In genomic region chr2:48420512-48421197, GRCh38 we compare ENCODE assay signal across 1 cellular context.
TF ChIP-seq lines count a peak whose summit lies in the region.

No MANE protein-coding gene starts in this region.

TF ChIP-seq in HepG2, 621 proteins besides CTCF, POLR2A, EP300 and RAD21 (continued from another document and continues in another):
- TF ChIP-seq, protein P1, sequence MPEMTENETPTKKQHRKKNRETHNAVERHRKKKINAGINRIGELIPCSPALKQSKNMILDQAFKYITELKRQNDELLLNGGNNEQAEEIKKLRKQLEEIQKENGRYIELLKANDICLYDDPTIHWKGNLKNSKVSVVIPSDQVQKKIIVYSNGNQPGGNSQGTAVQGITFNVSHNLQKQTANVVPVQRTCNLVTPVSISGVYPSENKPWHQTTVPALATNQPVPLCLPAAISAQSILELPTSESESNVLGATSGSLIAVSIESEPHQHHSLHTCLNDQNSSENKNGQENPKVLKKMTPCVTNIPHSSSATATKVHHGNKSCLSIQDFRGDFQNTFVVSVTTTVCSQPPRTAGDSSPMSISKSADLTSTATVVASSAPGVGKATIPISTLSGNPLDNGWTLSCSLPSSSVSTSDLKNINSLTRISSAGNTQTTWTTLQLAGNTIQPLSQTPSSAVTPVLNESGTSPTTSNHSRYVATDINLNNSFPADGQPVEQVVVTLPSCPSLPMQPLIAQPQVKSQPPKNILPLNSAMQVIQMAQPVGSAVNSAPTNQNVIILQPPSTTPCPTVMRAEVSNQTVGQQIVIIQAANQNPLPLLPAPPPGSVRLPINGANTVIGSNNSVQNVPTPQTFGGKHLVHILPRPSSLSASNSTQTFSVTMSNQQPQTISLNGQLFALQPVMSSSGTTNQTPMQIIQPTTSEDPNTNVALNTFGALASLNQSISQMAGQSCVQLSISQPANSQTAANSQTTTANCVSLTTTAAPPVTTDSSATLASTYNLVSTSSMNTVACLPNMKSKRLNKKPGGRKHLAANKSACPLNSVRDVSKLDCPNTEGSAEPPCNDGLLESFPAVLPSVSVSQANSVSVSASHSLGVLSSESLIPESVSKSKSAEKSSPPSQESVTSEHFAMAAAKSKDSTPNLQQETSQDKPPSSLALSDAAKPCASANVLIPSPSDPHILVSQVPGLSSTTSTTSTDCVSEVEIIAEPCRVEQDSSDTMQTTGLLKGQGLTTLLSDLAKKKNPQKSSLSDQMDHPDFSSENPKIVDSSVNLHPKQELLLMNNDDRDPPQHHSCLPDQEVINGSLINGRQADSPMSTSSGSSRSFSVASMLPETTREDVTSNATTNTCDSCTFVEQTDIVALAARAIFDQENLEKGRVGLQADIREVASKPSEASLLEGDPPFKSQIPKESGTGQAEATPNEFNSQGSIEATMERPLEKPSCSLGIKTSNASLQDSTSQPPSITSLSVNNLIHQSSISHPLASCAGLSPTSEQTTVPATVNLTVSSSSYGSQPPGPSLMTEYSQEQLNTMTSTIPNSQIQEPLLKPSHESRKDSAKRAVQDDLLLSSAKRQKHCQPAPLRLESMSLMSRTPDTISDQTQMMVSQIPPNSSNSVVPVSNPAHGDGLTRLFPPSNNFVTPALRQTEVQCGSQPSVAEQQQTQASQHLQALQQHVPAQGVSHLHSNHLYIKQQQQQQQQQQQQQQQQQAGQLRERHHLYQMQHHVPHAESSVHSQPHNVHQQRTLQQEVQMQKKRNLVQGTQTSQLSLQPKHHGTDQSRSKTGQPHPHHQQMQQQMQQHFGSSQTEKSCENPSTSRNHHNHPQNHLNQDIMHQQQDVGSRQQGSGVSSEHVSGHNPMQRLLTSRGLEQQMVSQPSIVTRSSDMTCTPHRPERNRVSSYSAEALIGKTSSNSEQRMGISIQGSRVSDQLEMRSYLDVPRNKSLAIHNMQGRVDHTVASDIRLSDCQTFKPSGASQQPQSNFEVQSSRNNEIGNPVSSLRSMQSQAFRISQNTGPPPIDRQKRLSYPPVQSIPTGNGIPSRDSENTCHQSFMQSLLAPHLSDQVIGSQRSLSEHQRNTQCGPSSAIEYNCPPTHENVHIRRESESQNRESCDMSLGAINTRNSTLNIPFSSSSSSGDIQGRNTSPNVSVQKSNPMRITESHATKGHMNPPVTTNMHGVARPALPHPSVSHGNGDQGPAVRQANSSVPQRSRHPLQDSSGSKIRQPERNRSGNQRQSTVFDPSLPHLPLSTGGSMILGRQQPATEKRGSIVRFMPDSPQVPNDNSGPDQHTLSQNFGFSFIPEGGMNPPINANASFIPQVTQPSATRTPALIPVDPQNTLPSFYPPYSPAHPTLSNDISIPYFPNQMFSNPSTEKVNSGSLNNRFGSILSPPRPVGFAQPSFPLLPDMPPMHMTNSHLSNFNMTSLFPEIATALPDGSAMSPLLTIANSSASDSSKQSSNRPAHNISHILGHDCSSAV (CRISPR knock-in tag; IDR thresholded peaks at IDR 0.05; ENCODE audit: borderline replicate concordance) = no peak
- TF ChIP-seq THYN1 (CRISPR knock-in tag; IDR thresholded peaks at IDR 0.05; ENCODE audit: borderline replicate concordance, low read depth) = 0 out of 2 replicates have a peak, but pooled peaks have one; percentile 20
- TF ChIP-seq ZNF747 (CRISPR knock-in tag; IDR thresholded peaks at IDR 0.05; ENCODE audit: borderline replicate concordance) = no peak
- TF ChIP-seq MED1 (CRISPR knock-in tag; IDR thresholded peaks at IDR 0.05) = peak; percentile 84
- TF ChIP-seq ZNF777 (CRISPR knock-in tag; IDR thresholded peaks at IDR 0.05) = 0 out of 2 replicates have a peak, but pooled peaks have one; percentile 3
- TF ChIP-seq ZNF567 (CRISPR knock-in tag; IDR thresholded peaks at IDR 0.05; ENCODE audit: borderline replicate concordance) = peak; percentile 80; the same call in 1 of the 2 replicates
- peak; percentile 51; the same call in 1 of the 2 replicates for TF ChIP-seq NCOA2 (CRISPR knock-in tag; IDR thresholded peaks at IDR 0.05)
- peak; percentile 62; the same call in 1 of the 2 replicates for TF ChIP-seq KDM3A (CRISPR knock-in tag; IDR thresholded peaks at IDR 0.05; ENCODE audit: low read depth)
- no peak for TF ChIP-seq RFXANK (CRISPR knock-in tag; IDR thresholded peaks at IDR 0.05)
- no peak for TF ChIP-seq DR1 (CRISPR knock-in tag; IDR thresholded peaks at IDR 0.05)
- TF ChIP-seq ZKSCAN8 (CRISPR knock-in tag; IDR thresholded peaks at IDR 0.05; ENCODE audit: borderline replicate concordance) = 0 out of 2 replicates have a peak, but pooled peaks have one; percentile 53
- TF ChIP-seq MXI1 (IDR thresholded peaks at IDR 0.05; ENCODE audit: borderline replicate concordance, low read depth, low read length) = peak; percentile 38; the same call in 1 of the 3 replicates
- peak; percentile 59; the same call in 1 of the 2 replicates for TF ChIP-seq IKZF5 (CRISPR knock-in tag; IDR thresholded peaks at IDR 0.05)
- TF ChIP-seq PHF20 (CRISPR knock-in tag; IDR thresholded peaks at IDR 0.05) = no peak
- TF ChIP-seq TFDP1 (CRISPR knock-in tag; IDR thresholded peaks at IDR 0.05; ENCODE audit: borderline replicate concordance) = peak; percentile 53; the same call in 1 of the 2 replicates
- TF ChIP-seq NFE2L2 (IDR thresholded peaks at IDR 0.05; ENCODE audit: low read length) = peak; percentile 33; the same call in 1 of the 2 replicates
- peak; percentile 75 for TF ChIP-seq GATAD2A (CRISPR knock-in tag; IDR thresholded peaks at IDR 0.05)
- TF ChIP-seq HNF1B (CRISPR knock-in tag; IDR thresholded peaks at IDR 0.05) = peak; percentile 92
- TF ChIP-seq TGIF2 (CRISPR knock-in tag; IDR thresholded peaks at IDR 0.05) = 0 out of 2 replicates have a peak, but pooled peaks have one; percentile 18
- peak; percentile 83 for TF ChIP-seq IRF2 (CRISPR knock-in tag; IDR thresholded peaks at IDR 0.05)
- TF ChIP-seq ZNF788 (CRISPR knock-in tag; IDR thresholded peaks at IDR 0.05; ENCODE audit: borderline replicate concordance) = peak; percentile 46; the same call in 1 of the 2 replicates
- TF ChIP-seq ZNF572 (CRISPR knock-in tag; IDR thresholded peaks at IDR 0.05) = peak; percentile 89; the same call in 1 of the 2 replicates
- 0 out of 2 replicates have a peak, but pooled peaks have one; percentile 30 for TF ChIP-seq ARID3A (IDR thresholded peaks at IDR 0.05; ENCODE audit: low read depth, low read length)
- 0 out of 2 replicates have a peak, but pooled peaks have one; percentile 65 for TF ChIP-seq ZFP82 (CRISPR knock-in tag; IDR thresholded peaks at IDR 0.05; ENCODE audit: borderline replicate concordance)
- 0 out of 2 replicates have a peak, but pooled peaks have one; percentile 55 for TF ChIP-seq ZNF704 (CRISPR knock-in tag; IDR thresholded peaks at IDR 0.05; ENCODE audit: borderline replicate concordance)
- TF ChIP-seq RFX5 (IDR thresholded peaks at IDR 0.05; ENCODE audit: low read depth, low read length) = peak; percentile 71
- TF ChIP-seq FOXP4 (CRISPR knock-in tag; IDR thresholded peaks at IDR 0.05) = peak; percentile 75
- peak; percentile 82 for TF ChIP-seq ZNF263 (CRISPR knock-in tag; IDR thresholded peaks at IDR 0.05)
- TF ChIP-seq ZFP36L2 (CRISPR knock-in tag; IDR thresholded peaks at IDR 0.05) = no peak
- TF ChIP-seq ZNF7 (CRISPR knock-in tag; IDR thresholded peaks at IDR 0.05) = 0 out of 2 replicates have a peak, but pooled peaks have one; percentile 10
- no peak for TF ChIP-seq SCMH1 (CRISPR knock-in tag; IDR thresholded peaks at IDR 0.05; ENCODE audit: borderline replicate concordance)
- TF ChIP-seq TEAD3 (CRISPR knock-in tag; optimal IDR thresholded peaks at IDR 0.05; ENCODE audit: borderline replicate concordance) = peak; percentile 89
- TF ChIP-seq ZNF142 (CRISPR knock-in tag; IDR thresholded peaks at IDR 0.05) = 0 out of 2 replicates have a peak, but pooled peaks have one; percentile 61
